Comparison of ENCODE assay signal across 8 cellular contexts in the genomic region with DNA sequence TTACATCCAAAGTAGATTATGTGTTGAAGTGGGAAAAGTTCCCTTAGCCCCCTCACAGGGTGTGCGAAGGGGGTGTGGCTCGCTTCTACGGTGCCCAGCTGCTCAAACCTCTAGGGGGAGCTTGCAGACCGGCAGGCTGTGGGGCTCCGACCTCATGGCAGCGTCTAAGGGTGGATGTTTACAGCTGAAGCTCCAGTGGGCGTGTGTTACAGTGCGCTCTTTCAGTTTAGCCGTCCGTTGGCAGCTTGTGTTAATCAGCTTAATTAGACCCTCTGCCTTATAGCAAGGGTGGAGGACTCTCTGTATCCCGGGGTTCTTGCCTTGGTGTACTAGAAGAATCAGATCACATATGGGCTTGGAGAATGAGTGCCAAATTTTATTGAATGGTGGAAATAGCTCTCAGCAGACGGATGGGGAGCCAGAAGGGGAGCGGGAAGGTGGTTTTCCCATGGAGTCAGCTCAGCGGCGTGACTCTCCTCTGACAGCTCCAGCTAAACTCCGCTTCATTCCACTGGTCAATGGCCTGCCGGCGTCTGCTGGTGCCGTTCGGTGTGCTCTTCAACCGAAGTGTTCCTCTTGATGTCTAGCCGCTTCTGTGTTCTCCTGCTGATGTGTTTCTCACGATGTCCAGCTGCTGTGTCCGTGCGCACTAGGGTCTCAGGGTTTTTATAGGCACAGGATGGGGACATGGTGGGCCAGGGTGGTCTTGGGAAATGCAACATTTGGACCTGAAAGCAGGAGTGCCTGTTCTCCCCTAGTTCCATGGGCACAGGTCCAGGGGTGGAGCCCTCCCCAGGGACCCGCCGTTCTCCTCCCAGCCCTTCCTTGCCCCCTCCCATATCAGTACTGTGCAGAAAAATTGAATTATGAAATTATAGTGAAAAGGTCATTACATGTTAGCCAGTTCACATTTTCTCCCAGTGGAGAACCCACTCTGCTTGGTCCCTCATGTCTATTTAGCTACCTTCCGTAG. TPM values are rescaled to one million over a fixed set of nuclear protein-coding genes. Genes with fewer than 3 reads are reported as not detected.
A peak's percentile ranks its signal among the peaks of the same experiment; 100 is the strongest.
DNase-seq lines count a peak whose midpoint lies in the region; ATAC-seq, FAIRE-seq and TF ChIP-seq lines count a peak whose summit lies in the region.

No MANE protein-coding gene starts in this region.

- no peaks in the 10 kb centered on the region for H3K9me3 ChIP-seq in pancreas

- H3K27me3 Mint-ChIP-seq in activated CD8-positive, alpha-beta T cell treated with anti-CD3 and anti-CD28 coated beads, Interleukin-2, amount 10 ng/mL, durations not matched to agents 7 days and 5 days (ENCODE audit: low read depth): peaks cover 19% of the 10 kb centered on the region

- WGBS in pancreas, 2 donors: 38 to 46% methylated on average over 28 of the region's 28 CpGs

- H3K4me1 ChIP-seq in pancreas: peaks cover 0 to 2% (median 0%) of the 10 kb centered on the region in 3 donors

- TF ChIP-seq CTCF in pancreas (IDR thresholded peaks at IDR 0.05): peak in 2 of 4 donors; percentile 12 to 25

- H3K27me3 ChIP-seq in pancreas: no peaks in the 10 kb centered on the region

- peak; percentile 41 for ATAC-seq in GM18508 (IDR thresholded peaks at IDR 0.05; ENCODE audit: insufficient read depth, unreplicated experiment)
- ATAC-seq in HG02973 (IDR thresholded peaks at IDR 0.05; ENCODE audit: unreplicated experiment): peak; percentile 54
- ATAC-seq in activated CD8-positive, alpha-beta T cell treated with anti-CD3 and anti-CD28 coated beads, Interleukin-2, amount 10 ng/mL, durations not matched to agents 7 days and 5 days: peak; percentile 97
- ATAC-seq in pancreas: peak in 3 of 4 donors; percentile 82 to 89 (median 84)

- H3K27ac Mint-ChIP-seq in activated CD8-positive, alpha-beta T cell treated with anti-CD3 and anti-CD28 coated beads, Interleukin-2, amount 10 ng/mL, durations not matched to agents 7 days and 5 days: no peak overlapping the region

- H3K36me3 ChIP-seq in pancreas: no peaks in the 10 kb centered on the region

- H3K4me3 Mint-ChIP-seq in activated CD8-positive, alpha-beta T cell treated with anti-CD3 and anti-CD28 coated beads, Interleukin-2, amount 10 ng/mL, durations not matched to agents 7 days and 5 days: peak overlapping the region; percentile 27

- no peaks in the 10 kb centered on the region for H3K36me3 Mint-ChIP-seq in activated CD8-positive, alpha-beta T cell treated with anti-CD3 and anti-CD28 coated beads, Interleukin-2, amount 10 ng/mL, durations not matched to agents 7 days and 5 days (ENCODE audit: low read depth)

- DNase-seq in AG20443 (ENCODE audit: low spot score) (peak; percentile 46), NCI-H2227 treated with DMSO at 0.1 percent for 48 hours (lab: John Stamatoyannopoulos, UW) (peak; percentile 32), fibroblast of the conjunctiva (ENCODE audit: low read depth) (peak; percentile 28), pancreas (peak; percentile 11 to 69 (median 48)), cerebellar nuclear complex (lab: John Stamatoyannopoulos, UW) (no peak)
- DNase-seq in activated CD8-positive, alpha-beta T cell treated with anti-CD3 and anti-CD28 coated beads, Interleukin-2, amount 10 ng/mL, durations not matched to agents 7 days and 5 days: peak; percentile 74

- H3K4me3 ChIP-seq in pancreas: peak overlapping the region in 1 of 4 donors; percentile 22

- POLR2A ChIA-PET in activated CD8-positive, alpha-beta T cell treated with anti-CD3 and anti-CD28 coated beads, Interleukin-2, amount 10 ng/mL, durations not matched to agents 7 days and 5 days (lab: Charles Lee): no interaction called here

- no peaks in the 10 kb centered on the region for H3K9me3 Mint-ChIP-seq in activated CD8-positive, alpha-beta T cell treated with anti-CD3 and anti-CD28 coated beads, Interleukin-2, amount 10 ng/mL, durations not matched to agents 7 days and 5 days (ENCODE audit: insufficient read depth)

- H3K4me1 Mint-ChIP-seq in activated CD8-positive, alpha-beta T cell treated with anti-CD3 and anti-CD28 coated beads, Interleukin-2, amount 10 ng/mL, durations not matched to agents 7 days and 5 days (ENCODE audit: low read depth): peaks cover 14% of the 10 kb centered on the region

- CTCF ChIA-PET in activated CD8-positive, alpha-beta T cell treated with anti-CD3 and anti-CD28 coated beads, Interleukin-2, amount 10 ng/mL, durations not matched to agents 7 days and 5 days (lab: Charles Lee): interaction anchor here (0.6 to 3.8 kb wide), 14 partner anchors 10 to 348 kb away, joined by 3 to 44 read pairs (median 4); a partner anchor contains a TSS

- no peak overlapping the region for H3K27ac ChIP-seq in pancreas

- intact Hi-C loops in pancreas (cut with DNase I): loop anchor here in 1 of 3 donors (10.0 kb wide), 2 partner anchors 265 to 525 kb away; no protein-coding TSS in a partner anchor

- FAIRE-seq in pancreas (lab: Jason Lieb, UNC): no peak

RNA-seq across cellular contexts. Expression of a gene that starts 28.6 kb away (rescaled TPM):
- not detected for total RNA-seq in activated CD8-positive, alpha-beta T cell treated with anti-CD3 and anti-CD28 coated beads, Interleukin-2, amount 10 ng/mL, durations not matched to agents 7 days and 5 days
- not detected for total RNA-seq in pancreas
- polyA plus RNA-seq in pancreas: under 1 TPM in 1 of 2 donors, not detected in 1; 0.05 TPM

RNA-seq across cellular contexts. Expression of a gene that starts 43.1 kb away (rescaled TPM):
- total RNA-seq in activated CD8-positive, alpha-beta T cell treated with anti-CD3 and anti-CD28 coated beads, Interleukin-2, amount 10 ng/mL, durations not matched to agents 7 days and 5 days: not detected
- under 1 TPM in 4 of 6 donors, not detected in 2; 0.18 to 0.51 (median 0.24) TPM for total RNA-seq in pancreas
- polyA plus RNA-seq in pancreas: not detected

RNA-seq across cellular contexts. Expression of a gene that starts 45.5 kb away (rescaled TPM):
- total RNA-seq in activated CD8-positive, alpha-beta T cell treated with anti-CD3 and anti-CD28 coated beads, Interleukin-2, amount 10 ng/mL, durations not matched to agents 7 days and 5 days: 1 to 10 TPM; 3.3 to 3.8 TPM
- 10 to 100 TPM in 5 of 6 donors, 1 to 10 TPM in 1; 9.6 to 28.7 (median 15.6) TPM for total RNA-seq in pancreas
- 10 to 100 TPM; 12.1 to 27.9 TPM for polyA plus RNA-seq in pancreas

RNA-seq across cellular contexts. Expression of a gene that starts 46.9 kb away (rescaled TPM):
- total RNA-seq in activated CD8-positive, alpha-beta T cell treated with anti-CD3 and anti-CD28 coated beads, Interleukin-2, amount 10 ng/mL, durations not matched to agents 7 days and 5 days: not detected
- total RNA-seq in pancreas: under 1 TPM in 5 of 6 donors, not detected in 1; 0.31 to 0.71 (median 0.32) TPM
- polyA plus RNA-seq in pancreas: under 1 TPM in 1 of 2 donors, not detected in 1; 0.12 TPM

RNA-seq across cellular contexts. Expression of a gene that starts 56.9 kb away (rescaled TPM):
- not detected for total RNA-seq in activated CD8-positive, alpha-beta T cell treated with anti-CD3 and anti-CD28 coated beads, Interleukin-2, amount 10 ng/mL, durations not matched to agents 7 days and 5 days
- total RNA-seq in pancreas: under 1 TPM; 0.09 to 0.83 (median 0.42) TPM
- polyA plus RNA-seq in pancreas: under 1 TPM; 0.07 to 0.19 TPM

Comparison
In these comparisons a context has a peak if more than half of its experiments do, and no peak if none do; other contexts are left out.
1. DNase-seq: peak in AG20443 (single experiment), NCI-H2227 treated with DMSO at 0.1 percent for 48 hours (single experiment), activated CD8-positive, alpha-beta T cell treated with anti-CD3 and anti-CD28 coated beads, Interleukin-2, amount 10 ng/mL, durations not matched to agents 7 days and 5 days (single experiment), fibroblast of the conjunctiva (single experiment) and pancreas (6 of 6); none in cerebellar nuclear complex (0 of 2).
2. ATAC-seq: peak in every context shown above with its lines; median percentile 97 in activated CD8-positive, alpha-beta T cell treated with anti-CD3 and anti-CD28 coated beads, Interleukin-2, amount 10 ng/mL, durations not matched to agents 7 days and 5 days; 84 in pancreas; 54 in HG02973; 41 in GM18508.